7 cellular contexts compared by ENCODE assay signal in genomic region chr11:117332843-117333242, GRCh38. TPM values are rescaled to one million over a fixed set of nuclear protein-coding genes. Genes with fewer than 3 reads are reported as not detected.
"Had no signal": no experiment of that assay in that cellular context is flagged by ENCODE, and none has a peak within 500 bp of the region (broad histone marks: within the 10 kb centered on the region; RNA-seq: fewer than 3 reads in every experiment).

No MANE protein-coding gene starts in this region.

- H3K4me3 ChIP-seq: GM23338 had no signal

- H2AFZ ChIP-seq: GM23338 had no signal

- H3K4me2 ChIP-seq: GM23338 had no signal

- DNase-seq: H9, HCEC 1CT had no signal

- H3K27me3 Mint-ChIP-seq: IgD-negative memory B cell had no signal

- H3K4me3 Mint-ChIP-seq: GM23338, H9, IgD-negative memory B cell had no signal

- H3K27ac Mint-ChIP-seq: GM23338, IgD-negative memory B cell had no signal

- H3K9me3 Mint-ChIP-seq: GM23338, H9, IgD-negative memory B cell had no signal

- H3K4me1 Mint-ChIP-seq: GM23338, H9 had no signal

- FAIRE-seq: H1, H54, HTR-8/SVneo had no signal

- ATAC-seq: GM23338 had no signal

RNA-seq across cellular contexts. Expression of gene BACE1, which starts 16.8 kb away (rescaled TPM):
- polyA plus RNA-seq: IgD-negative memory B cell had no signal
